1 cellular context compared by ENCODE assay signal in the genomic region with DNA sequence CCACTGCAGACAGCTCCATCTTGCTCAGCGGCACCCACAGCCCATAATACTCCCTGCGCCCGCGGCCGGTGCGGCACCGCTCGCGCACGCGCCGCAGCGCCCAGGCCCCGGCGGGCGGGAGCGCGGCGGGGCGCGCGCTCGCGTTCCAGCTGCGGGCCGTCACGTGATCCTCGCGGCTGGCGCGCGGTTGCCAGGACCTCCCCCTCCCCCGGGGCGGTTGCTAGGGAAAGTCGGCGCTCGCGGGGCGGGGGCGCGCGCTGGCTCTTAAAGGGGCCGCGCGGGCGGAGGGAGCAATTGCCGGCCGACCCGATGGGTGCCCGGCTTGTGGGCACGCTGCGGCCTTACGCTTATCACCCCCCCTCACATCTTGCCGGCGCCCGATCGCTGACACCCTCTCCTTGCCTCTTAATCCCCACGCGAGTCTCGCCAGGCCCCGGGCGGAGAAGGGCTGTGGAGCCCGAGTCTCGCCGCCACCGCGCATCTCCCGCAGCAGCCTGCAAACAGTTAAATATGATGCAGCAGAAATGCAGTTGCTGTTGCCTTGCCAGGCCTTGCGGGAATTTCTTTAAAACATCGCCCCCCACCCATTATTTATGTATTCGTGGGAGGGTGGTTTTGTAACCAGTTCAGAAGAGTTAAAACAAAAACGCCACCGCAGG.
TF ChIP-seq lines count a peak whose summit lies in the region.

A gene (minus strand): TSS at position 45 of the 659 bp plus-strand sequence. CDS start 26 bp downstream, at position 19.

TF ChIP-seq in HEK293, 187 proteins besides CTCF, POLR2A, EP300 and RAD21 (continued from another document):
- TF ChIP-seq, protein P1, sequence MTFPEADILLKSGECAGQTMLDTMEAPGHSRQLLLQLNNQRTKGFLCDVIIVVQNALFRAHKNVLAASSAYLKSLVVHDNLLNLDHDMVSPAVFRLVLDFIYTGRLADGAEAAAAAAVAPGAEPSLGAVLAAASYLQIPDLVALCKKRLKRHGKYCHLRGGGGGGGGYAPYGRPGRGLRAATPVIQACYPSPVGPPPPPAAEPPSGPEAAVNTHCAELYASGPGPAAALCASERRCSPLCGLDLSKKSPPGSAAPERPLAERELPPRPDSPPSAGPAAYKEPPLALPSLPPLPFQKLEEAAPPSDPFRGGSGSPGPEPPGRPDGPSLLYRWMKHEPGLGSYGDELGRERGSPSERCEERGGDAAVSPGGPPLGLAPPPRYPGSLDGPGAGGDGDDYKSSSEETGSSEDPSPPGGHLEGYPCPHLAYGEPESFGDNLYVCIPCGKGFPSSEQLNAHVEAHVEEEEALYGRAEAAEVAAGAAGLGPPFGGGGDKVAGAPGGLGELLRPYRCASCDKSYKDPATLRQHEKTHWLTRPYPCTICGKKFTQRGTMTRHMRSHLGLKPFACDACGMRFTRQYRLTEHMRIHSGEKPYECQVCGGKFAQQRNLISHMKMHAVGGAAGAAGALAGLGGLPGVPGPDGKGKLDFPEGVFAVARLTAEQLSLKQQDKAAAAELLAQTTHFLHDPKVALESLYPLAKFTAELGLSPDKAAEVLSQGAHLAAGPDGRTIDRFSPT (tag by site-specific recombination; IDR thresholded peaks at IDR 0.05) = no peak
- TF ChIP-seq ZFP37 (tag by site-specific recombination; IDR thresholded peaks at IDR 0.05) (no peak; the same call in 1 of the 2 replicates), ZNF654 (tag by site-specific recombination; IDR thresholded peaks at IDR 0.05; ENCODE audit: low read depth) (no peak), ZFP69B (tag by site-specific recombination; IDR thresholded peaks at IDR 0.05) (peak; percentile 99), ZNF660 (tag by site-specific recombination; IDR thresholded peaks at IDR 0.05) (0 out of 2 replicates have a peak, but pooled peaks have one; percentile 21), ZNF341 (tag by site-specific recombination; IDR thresholded peaks at IDR 0.05; ENCODE audit: low read depth) (peak; percentile 86), ZNF629 (tag by site-specific recombination; IDR thresholded peaks at IDR 0.05) (peak; percentile 68), ZNF133 (tag by site-specific recombination; IDR thresholded peaks at IDR 0.05) (no peak), YY2 (tag by site-specific recombination; IDR thresholded peaks at IDR 0.05) (peak; percentile 51; the same call in 1 of the 2 replicates), ZNF514 (tag by site-specific recombination; IDR thresholded peaks at IDR 0.05) (no peak), GLI2 (tag by site-specific recombination; IDR thresholded peaks at IDR 0.05; ENCODE audit: borderline replicate concordance, low read depth) (no peak), SP2 (tag by site-specific recombination; IDR thresholded peaks at IDR 0.05) (peak; percentile 25; the same call in 1 of the 2 replicates), ZFP3 (tag by site-specific recombination; IDR thresholded peaks at IDR 0.05; ENCODE audit: low read depth) (no peak), EGR2 (tag by site-specific recombination; IDR thresholded peaks at IDR 0.05; ENCODE audit: low read depth) (peak; percentile 72), ZNF664 (tag by site-specific recombination; IDR thresholded peaks at IDR 0.05) (0 out of 2 replicates have a peak, but pooled peaks have one; percentile 27), GLIS2 (tag by site-specific recombination; IDR thresholded peaks at IDR 0.05) (no peak), ZNF548 (tag by site-specific recombination; IDR thresholded peaks at IDR 0.05) (no peak), MYNN (tag by site-specific recombination; IDR thresholded peaks at IDR 0.05; ENCODE audit: borderline replicate concordance) (no peak), ZSCAN30 (tag by site-specific recombination; IDR thresholded peaks at IDR 0.05) (no peak), ZNF10 (tag by site-specific recombination; IDR thresholded peaks at IDR 0.05) (no peak), ZNF76 (tag by site-specific recombination; IDR thresholded peaks at IDR 0.05; ENCODE audit: borderline replicate concordance, low read depth) (peak; percentile 47; the same call in 1 of the 2 replicates), ZNF747 (tag by site-specific recombination; IDR thresholded peaks at IDR 0.05) (no peak), KLF8 (tag by site-specific recombination; IDR thresholded peaks at IDR 0.05) (peak; percentile 45), ZNF623 (tag by site-specific recombination; IDR thresholded peaks at IDR 0.05) (peak; percentile 2; the same call in 1 of the 2 replicates), ZNF596 (tag by site-specific recombination; IDR thresholded peaks at IDR 0.05) (no peak), ZNF214 (tag by site-specific recombination; IDR thresholded peaks at IDR 0.05; ENCODE audit: borderline replicate concordance) (no peak), ZNF561 (tag by site-specific recombination; IDR thresholded peaks at IDR 0.05; ENCODE audit: borderline replicate concordance) (peak; percentile 60; the same call in 1 of the 2 replicates), ZNF791 (tag by site-specific recombination; IDR thresholded peaks at IDR 0.05) (no peak), ZNF157 (tag by site-specific recombination; IDR thresholded peaks at IDR 0.05) (no peak), ZNF473 (tag by site-specific recombination; IDR thresholded peaks at IDR 0.05) (no peak), ZNF600 (tag by site-specific recombination; IDR thresholded peaks at IDR 0.05) (no peak), ZNF211 (tag by site-specific recombination; IDR thresholded peaks at IDR 0.05; ENCODE audit: low read depth) (no peak), ZNF335 (tag by site-specific recombination; conservative IDR thresholded peaks at IDR 0.05) (peak; percentile 93; the same call in 1 of the 2 replicates), ZNF843 (tag by site-specific recombination; IDR thresholded peaks at IDR 0.05) (0 out of 2 replicates have a peak, but pooled peaks have one; percentile 19), ZNF121 (tag by site-specific recombination; IDR thresholded peaks at IDR 0.05) (no peak), ZNF302 (tag by site-specific recombination; IDR thresholded peaks at IDR 0.05; ENCODE audit: low read depth) (no peak), ZBTB1 (tag by site-specific recombination; IDR thresholded peaks at IDR 0.05) (no peak; the same call in 1 of the 2 replicates)
- TF ChIP-seq, protein P2, sequence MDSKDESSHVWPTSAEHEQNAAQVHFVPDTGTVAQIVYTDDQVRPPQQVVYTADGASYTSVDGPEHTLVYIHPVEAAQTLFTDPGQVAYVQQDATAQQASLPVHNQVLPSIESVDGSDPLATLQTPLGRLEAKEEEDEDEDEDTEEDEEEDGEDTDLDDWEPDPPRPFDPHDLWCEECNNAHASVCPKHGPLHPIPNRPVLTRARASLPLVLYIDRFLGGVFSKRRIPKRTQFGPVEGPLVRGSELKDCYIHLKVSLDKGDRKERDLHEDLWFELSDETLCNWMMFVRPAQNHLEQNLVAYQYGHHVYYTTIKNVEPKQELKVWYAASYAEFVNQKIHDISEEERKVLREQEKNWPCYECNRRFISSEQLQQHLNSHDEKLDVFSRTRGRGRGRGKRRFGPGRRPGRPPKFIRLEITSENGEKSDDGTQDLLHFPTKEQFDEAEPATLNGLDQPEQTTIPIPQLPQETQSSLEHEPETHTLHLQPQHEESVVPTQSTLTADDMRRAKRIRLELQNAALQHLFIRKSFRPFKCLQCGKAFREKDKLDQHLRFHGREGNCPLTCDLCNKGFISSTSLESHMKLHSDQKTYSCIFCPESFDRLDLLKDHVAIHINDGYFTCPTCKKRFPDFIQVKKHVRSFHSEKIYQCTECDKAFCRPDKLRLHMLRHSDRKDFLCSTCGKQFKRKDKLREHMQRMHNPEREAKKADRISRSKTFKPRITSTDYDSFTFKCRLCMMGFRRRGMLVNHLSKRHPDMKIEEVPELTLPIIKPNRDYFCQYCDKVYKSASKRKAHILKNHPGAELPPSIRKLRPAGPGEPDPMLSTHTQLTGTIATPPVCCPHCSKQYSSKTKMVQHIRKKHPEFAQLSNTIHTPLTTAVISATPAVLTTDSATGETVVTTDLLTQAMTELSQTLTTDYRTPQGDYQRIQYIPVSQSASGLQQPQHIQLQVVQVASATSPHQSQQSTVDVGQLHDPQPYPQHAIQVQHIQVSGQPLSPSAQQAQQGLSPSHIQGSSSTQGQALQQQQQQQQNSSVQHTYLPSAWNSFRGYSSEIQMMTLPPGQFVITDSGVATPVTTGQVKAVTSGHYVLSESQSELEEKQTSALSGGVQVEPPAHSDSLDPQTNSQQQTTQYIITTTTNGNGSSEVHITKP (tag by site-specific recombination; IDR thresholded peaks at IDR 0.05) = peak; percentile 87
- TF ChIP-seq, protein P3, sequence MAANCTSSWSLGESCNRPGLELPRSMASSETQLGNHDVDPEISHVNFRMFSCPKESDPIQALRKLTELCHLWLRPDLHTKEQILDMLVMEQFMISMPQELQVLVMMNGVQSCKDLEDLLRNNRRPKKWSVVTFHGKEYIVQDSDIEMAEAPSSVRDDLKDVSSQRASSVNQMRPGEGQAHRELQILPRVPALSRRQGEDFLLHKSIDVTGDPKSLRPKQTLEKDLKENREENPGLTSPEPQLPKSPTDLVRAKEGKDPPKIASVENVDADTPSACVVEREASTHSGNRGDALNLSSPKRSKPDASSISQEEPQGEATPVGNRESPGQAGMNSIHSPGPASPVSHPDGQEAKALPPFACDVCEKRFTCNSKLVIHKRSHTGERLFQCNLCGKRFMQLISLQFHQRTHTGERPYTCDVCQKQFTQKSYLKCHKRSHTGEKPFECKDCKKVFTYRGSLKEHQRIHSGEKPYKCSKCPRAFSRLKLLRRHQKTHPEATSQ (tag by site-specific recombination; IDR thresholded peaks at IDR 0.05) = no peak; the same call in none of the 2 replicates
- TF ChIP-seq, protein P4, sequence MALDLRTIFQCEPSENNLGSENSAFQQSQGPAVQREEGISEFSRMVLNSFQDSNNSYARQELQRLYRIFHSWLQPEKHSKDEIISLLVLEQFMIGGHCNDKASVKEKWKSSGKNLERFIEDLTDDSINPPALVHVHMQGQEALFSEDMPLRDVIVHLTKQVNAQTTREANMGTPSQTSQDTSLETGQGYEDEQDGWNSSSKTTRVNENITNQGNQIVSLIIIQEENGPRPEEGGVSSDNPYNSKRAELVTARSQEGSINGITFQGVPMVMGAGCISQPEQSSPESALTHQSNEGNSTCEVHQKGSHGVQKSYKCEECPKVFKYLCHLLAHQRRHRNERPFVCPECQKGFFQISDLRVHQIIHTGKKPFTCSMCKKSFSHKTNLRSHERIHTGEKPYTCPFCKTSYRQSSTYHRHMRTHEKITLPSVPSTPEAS (tag by site-specific recombination; IDR thresholded peaks at IDR 0.05) = peak; percentile 43; the same call in 1 of the 2 replicates
- TF ChIP-seq, protein P5, sequence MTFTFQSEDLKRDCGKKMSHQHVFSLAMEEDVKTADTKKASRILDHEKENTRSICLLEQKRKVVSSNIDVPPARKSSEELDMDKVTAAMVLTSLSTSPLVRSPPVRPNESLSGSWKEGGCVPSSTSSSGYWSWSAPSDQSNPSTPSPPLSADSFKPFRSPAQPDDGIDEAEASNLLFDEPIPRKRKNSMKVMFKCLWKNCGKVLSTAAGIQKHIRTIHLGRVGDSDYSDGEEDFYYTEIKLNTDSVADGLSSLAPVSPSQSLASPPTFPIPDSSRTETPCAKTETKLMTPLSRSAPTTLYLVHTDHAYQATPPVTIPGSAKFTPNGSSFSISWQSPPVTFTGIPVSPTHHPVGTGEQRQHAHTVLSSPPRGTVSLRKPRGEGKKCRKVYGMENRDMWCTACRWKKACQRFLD (tag by site-specific recombination; IDR thresholded peaks at IDR 0.05) = no peak
- TF ChIP-seq, protein P6, sequence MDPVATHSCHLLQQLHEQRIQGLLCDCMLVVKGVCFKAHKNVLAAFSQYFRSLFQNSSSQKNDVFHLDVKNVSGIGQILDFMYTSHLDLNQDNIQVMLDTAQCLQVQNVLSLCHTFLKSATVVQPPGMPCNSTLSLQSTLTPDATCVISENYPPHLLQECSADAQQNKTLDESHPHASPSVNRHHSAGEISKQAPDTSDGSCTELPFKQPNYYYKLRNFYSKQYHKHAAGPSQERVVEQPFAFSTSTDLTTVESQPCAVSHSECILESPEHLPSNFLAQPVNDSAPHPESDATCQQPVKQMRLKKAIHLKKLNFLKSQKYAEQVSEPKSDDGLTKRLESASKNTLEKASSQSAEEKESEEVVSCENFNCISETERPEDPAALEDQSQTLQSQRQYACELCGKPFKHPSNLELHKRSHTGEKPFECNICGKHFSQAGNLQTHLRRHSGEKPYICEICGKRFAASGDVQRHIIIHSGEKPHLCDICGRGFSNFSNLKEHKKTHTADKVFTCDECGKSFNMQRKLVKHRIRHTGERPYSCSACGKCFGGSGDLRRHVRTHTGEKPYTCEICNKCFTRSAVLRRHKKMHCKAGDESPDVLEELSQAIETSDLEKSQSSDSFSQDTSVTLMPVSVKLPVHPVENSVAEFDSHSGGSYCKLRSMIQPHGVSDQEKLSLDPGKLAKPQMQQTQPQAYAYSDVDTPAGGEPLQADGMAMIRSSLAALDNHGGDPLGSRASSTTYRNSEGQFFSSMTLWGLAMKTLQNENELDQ (tag by site-specific recombination; IDR thresholded peaks at IDR 0.05; ENCODE audit: low read depth) = no peak
- TF ChIP-seq, protein P7, sequence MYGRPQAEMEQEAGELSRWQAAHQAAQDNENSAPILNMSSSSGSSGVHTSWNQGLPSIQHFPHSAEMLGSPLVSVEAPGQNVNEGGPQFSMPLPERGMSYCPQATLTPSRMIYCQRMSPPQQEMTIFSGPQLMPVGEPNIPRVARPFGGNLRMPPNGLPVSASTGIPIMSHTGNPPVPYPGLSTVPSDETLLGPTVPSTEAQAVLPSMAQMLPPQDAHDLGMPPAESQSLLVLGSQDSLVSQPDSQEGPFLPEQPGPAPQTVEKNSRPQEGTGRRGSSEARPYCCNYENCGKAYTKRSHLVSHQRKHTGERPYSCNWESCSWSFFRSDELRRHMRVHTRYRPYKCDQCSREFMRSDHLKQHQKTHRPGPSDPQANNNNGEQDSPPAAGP (tag by site-specific recombination; IDR thresholded peaks at IDR 0.05) = 0 out of 2 replicates have a peak, but pooled peaks have one; percentile 64
- TF ChIP-seq, protein P8, sequence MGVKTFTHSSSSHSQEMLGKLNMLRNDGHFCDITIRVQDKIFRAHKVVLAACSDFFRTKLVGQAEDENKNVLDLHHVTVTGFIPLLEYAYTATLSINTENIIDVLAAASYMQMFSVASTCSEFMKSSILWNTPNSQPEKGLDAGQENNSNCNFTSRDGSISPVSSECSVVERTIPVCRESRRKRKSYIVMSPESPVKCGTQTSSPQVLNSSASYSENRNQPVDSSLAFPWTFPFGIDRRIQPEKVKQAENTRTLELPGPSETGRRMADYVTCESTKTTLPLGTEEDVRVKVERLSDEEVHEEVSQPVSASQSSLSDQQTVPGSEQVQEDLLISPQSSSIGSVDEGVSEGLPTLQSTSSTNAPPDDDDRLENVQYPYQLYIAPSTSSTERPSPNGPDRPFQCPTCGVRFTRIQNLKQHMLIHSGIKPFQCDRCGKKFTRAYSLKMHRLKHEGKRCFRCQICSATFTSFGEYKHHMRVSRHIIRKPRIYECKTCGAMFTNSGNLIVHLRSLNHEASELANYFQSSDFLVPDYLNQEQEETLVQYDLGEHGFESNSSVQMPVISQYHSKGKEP (tag by site-specific recombination; IDR thresholded peaks at IDR 0.05) = peak; percentile 86
